Comparison of ENCODE assay signal across 14 cellular contexts in genomic region chr2:227942021-227942420, GRCh38.
DNase-seq lines count a peak whose midpoint lies in the region; ATAC-seq and TF ChIP-seq lines count a peak whose summit lies in the region.
"Had no signal": no experiment of that assay in that cellular context is flagged by ENCODE, and none has a peak within 500 bp of the region (broad histone marks: within the 10 kb centered on the region; RNA-seq: fewer than 3 reads in every experiment).

No MANE protein-coding gene starts in this region.

- H3K9me3 Mint-ChIP-seq in GM23338, result peaks cover 6% of the 10 kb centered on the region; the same call in 2 of the 3 replicates
- no peaks in the 10 kb centered on the region for H3K9me3 Mint-ChIP-seq in activated naive CD4-positive, alpha-beta T cell treated with anti-CD3 and anti-CD28 coated beads for 36 hours
- H3K9me3 Mint-ChIP-seq: activated T-cell treated with anti-CD3 and anti-CD28 coated beads, Interleukin-2, amount 50 U/mL, for 4 hours; CD4-positive, alpha-beta T cell had no signal

- TF ChIP-seq CTCF in choroid plexus epithelial cell (conservative IDR thresholded peaks at IDR 0.05; ENCODE audit: low read depth, low read length), result no peak
- no peak for TF ChIP-seq CTCF in GM23338 (conservative IDR thresholded peaks at IDR 0.05; ENCODE audit: low read depth in 2 of 2)

- H3F3A ChIP-seq in GM23338 (replicated peaks; ENCODE audit: low read depth), result no peaks in the 10 kb centered on the region

- no peaks in the 10 kb centered on the region for H3K27me3 Mint-ChIP-seq in GM23338 (ENCODE audit: insufficient read depth, low read depth, poor library complexity)
- H3K27me3 Mint-ChIP-seq in activated naive CD4-positive, alpha-beta T cell treated with anti-CD3 and anti-CD28 coated beads for 36 hours (ENCODE audit: low read depth), result peaks cover 11% of the 10 kb centered on the region

- intact Hi-C loops in activated naive CD4-positive, alpha-beta T cell treated with anti-CD3 and anti-CD28 coated beads for 36 hours (cut with micrococcal nuclease), result no loop called here

- H3K4me3 ChIP-seq in choroid plexus epithelial cell (ENCODE audit: low read depth, low read length) (no peak overlapping the region), GM23338 (no peak overlapping the region)
- H3K4me3 ChIP-seq: neural progenitor cell had no signal

- H3K4me1 Mint-ChIP-seq in GM23338, result peaks cover 2% of the 10 kb centered on the region; the same call in 2 of the 3 replicates
- no peaks in the 10 kb centered on the region for H3K4me1 Mint-ChIP-seq in activated naive CD4-positive, alpha-beta T cell treated with anti-CD3 and anti-CD28 coated beads for 36 hours (ENCODE audit: low read depth)

- no peaks in the 10 kb centered on the region for H4K20me1 ChIP-seq in GM23338 (replicated peaks; ENCODE audit: insufficient read depth)

- peaks cover 4% of the 10 kb centered on the region; the same call in 2 of the 3 replicates for H3K36me3 Mint-ChIP-seq in GM23338 (ENCODE audit: low read depth)
- H3K36me3 Mint-ChIP-seq in activated naive CD4-positive, alpha-beta T cell treated with anti-CD3 and anti-CD28 coated beads for 36 hours (ENCODE audit: low read depth), result no peaks in the 10 kb centered on the region
- H3K36me3 Mint-ChIP-seq: neural progenitor cell had no signal

- no peaks in the 10 kb centered on the region for H3K9me2 ChIP-seq in GM23338 (ENCODE audit: insufficient read depth)

- no peaks in the 10 kb centered on the region for H3K27me3 ChIP-seq in GM23338 (ENCODE audit: insufficient read depth)
- H3K27me3 ChIP-seq: neural progenitor cell had no signal

- H2AFZ ChIP-seq in GM23338, result no peak overlapping the region
- H2AFZ ChIP-seq: neural progenitor cell had no signal

- no peak overlapping the region for H3K4me3 Mint-ChIP-seq in GM23338
- no peak overlapping the region for H3K4me3 Mint-ChIP-seq in activated naive CD4-positive, alpha-beta T cell treated with anti-CD3 and anti-CD28 coated beads for 36 hours
- H3K4me3 Mint-ChIP-seq: activated T-cell treated with anti-CD3 and anti-CD28 coated beads, Interleukin-2, amount 50 U/mL, for 4 hours; CD4-positive, alpha-beta T cell; neural progenitor cell had no signal

- TF ChIP-seq POLR2A in GM18505 (IDR thresholded peaks at IDR 0.05; ENCODE audit: borderline replicate concordance, extremely low read depth, insufficient read depth, insufficient read length), result no peak

- H3K36me3 ChIP-seq in GM23338 (ENCODE audit: insufficient read depth), result no peaks in the 10 kb centered on the region
- H3K36me3 ChIP-seq: neural progenitor cell had no signal

- DNase-seq in choroid plexus epithelial cell (ENCODE audit: low read depth) (peak; percentile 11), GM23338 (ENCODE audit: low spot score) (no peak), AML-193 (lab: John Stamatoyannopoulos, UW) (no peak)
- no peak for DNase-seq in stimulated activated CD4-positive, alpha-beta T cell treated with anti-CD3 and anti-CD28 coated beads, Interleukin-4, amount 100 ng/mL, for 24 hours
- no peak for DNase-seq in activated naive CD4-positive, alpha-beta T cell treated with anti-CD3 and anti-CD28 coated beads for 36 hours
- DNase-seq: activated T-cell treated with anti-CD3 and anti-CD28 coated beads, Interleukin-2, amount 50 U/mL, for 4 hours; anterior cingulate cortex; CD4-positive, alpha-beta T cell had no signal

- no peaks in the 10 kb centered on the region for H3K79me2 ChIP-seq in GM23338 (replicated peaks; ENCODE audit: insufficient read depth)

- no peak overlapping the region for H3K4me2 ChIP-seq in GM23338
- H3K4me2 ChIP-seq: KMS-11, neural progenitor cell had no signal

- no peak overlapping the region for H3K27ac Mint-ChIP-seq in GM23338
- no peak overlapping the region for H3K27ac Mint-ChIP-seq in activated naive CD4-positive, alpha-beta T cell treated with anti-CD3 and anti-CD28 coated beads for 36 hours
- H3K27ac Mint-ChIP-seq: CD4-positive, alpha-beta T cell; neural progenitor cell had no signal

- H3K4me1 ChIP-seq in GM23338 (ENCODE audit: insufficient read depth), result 0 out of 2 replicates have a peak, but pooled peaks cover 8% of the 10 kb centered on the region

- CTCF ChIA-PET in activated naive CD4-positive, alpha-beta T cell treated with anti-CD3 and anti-CD28 coated beads for 36 hours (lab: Charles Lee), result interaction anchor here (0.6 to 1.5 kb wide), 2 partner anchors 52 to 553 kb away, joined by 4 read pairs; no protein-coding TSS in a partner anchor

- ATAC-seq in GM18505 (IDR thresholded peaks at IDR 0.05; ENCODE audit: unreplicated experiment), result peak; percentile 73
- ATAC-seq in GM21529 (IDR thresholded peaks at IDR 0.05; ENCODE audit: unreplicated experiment), result peak; percentile 68
- ATAC-seq in HG03432 (IDR thresholded peaks at IDR 0.05; ENCODE audit: unreplicated experiment), result peak; percentile 75
- no peak for ATAC-seq in GM23338
- ATAC-seq: activated T-cell treated with anti-CD3 and anti-CD28 coated beads, Interleukin-2, amount 50 U/mL, for 4 hours had no signal

- H3K27ac ChIP-seq in GM23338 (ENCODE audit: low read depth), result no peak overlapping the region
- H3K27ac ChIP-seq: KMS-11, neural progenitor cell, VCaP had no signal

TF ChIP-seq in GM23338, 12 proteins besides CTCF, POLR2A, EP300 and RAD21:
- TF ChIP-seq ZNF331 (CRISPR knock-in tag; IDR thresholded peaks at IDR 0.05; ENCODE audit: low read depth), result no peak
TF ChIP-seq in GM23338: peak in this region for 0.
